Comparison of ENCODE assay signal across 2 cellular contexts in genomic region chr4:55633903-55634302, GRCh38.
TF ChIP-seq lines count a peak whose summit lies in the region.

No MANE protein-coding gene starts in this region.

TF ChIP-seq in H1, 55 proteins besides CTCF, POLR2A, EP300 and RAD21:
- TF ChIP-seq RNF2 (IDR thresholded peaks at IDR 0.05; ENCODE audit: borderline replicate concordance, low read depth, low read length, missing control alignments, poor library complexity, severe bottlenecking) (no peak), CEBPB (IDR thresholded peaks at IDR 0.05; ENCODE audit: low read depth, low read length) (0 out of 2 replicates have a peak, but pooled peaks have one; percentile 3)

TF ChIP-seq in neural cell, 6 proteins besides CTCF, POLR2A, EP300 and RAD21:
- TF ChIP-seq REST (IDR thresholded peaks at IDR 0.05; ENCODE audit: borderline replicate concordance): no peak
- TF ChIP-seq POLR2AphosphoS5 (IDR thresholded peaks at IDR 0.05): no peak
- no peak for TF ChIP-seq TAF1 (IDR thresholded peaks at IDR 0.05; ENCODE audit: low read depth)
- TF ChIP-seq EZH2 (IDR thresholded peaks at IDR 0.05; ENCODE audit: borderline replicate concordance, insufficient read depth, low read length, poor library complexity, severe bottlenecking): no peak
- no peak for TF ChIP-seq SMC3 (conservative IDR thresholded peaks at IDR 0.05; ENCODE audit: poor library complexity)
- no peak for TF ChIP-seq MXI1 (conservative IDR thresholded peaks at IDR 0.05; ENCODE audit: poor library complexity, severe bottlenecking)
